Comparison of ENCODE assay signal across 8 cellular contexts in genomic region chr9:35603986-35604577, GRCh38. TPM values are rescaled to one million over a fixed set of nuclear protein-coding genes. Genes with fewer than 3 reads are reported as not detected.
DNase-seq lines count a peak whose midpoint lies in the region; ATAC-seq and TF ChIP-seq lines count a peak whose summit lies in the region.

No MANE protein-coding gene starts in this region.

- DNase-seq in NCI-H128 (lab: John Stamatoyannopoulos, UW; ENCODE audit: unreplicated experiment) (peak; percentile 99), adipocyte (ENCODE audit: low read depth) (peak; percentile 100), cardiac muscle cell (ENCODE audit: low read depth in 1 of 2, low spot score in 1 of 2) (peak; percentile 100), transverse colon (peak; percentile 100)

- TF ChIP-seq POLR2A in transverse colon (IDR thresholded peaks at IDR 0.05) = peak; percentile 63

- H3K27me3 ChIP-seq in SU-DHL-6 (ENCODE audit: low read length) = no peaks in the 10 kb centered on the region
- no peaks in the 10 kb centered on the region for H3K27me3 ChIP-seq in adipocyte (replicated peaks; ENCODE audit: control insufficient read depth, insufficient read depth, low read length)
- no peaks in the 10 kb centered on the region for H3K27me3 ChIP-seq in cardiac muscle cell
- H3K27me3 ChIP-seq in parathyroid adenoma (ENCODE audit: control insufficient read depth, insufficient read depth, low read length) = no peaks in the 10 kb centered on the region
- no peaks in the 10 kb centered on the region for H3K27me3 ChIP-seq in transverse colon

- TF ChIP-seq CTCF in GM12873 (IDR thresholded peaks at IDR 0.05; ENCODE audit: insufficient read depth, low read depth, low read length, missing control alignments) (peak; percentile 85), SU-DHL-6 (IDR thresholded peaks at IDR 0.05; ENCODE audit: insufficient read depth, low read length, poor library complexity, severe bottlenecking) (peak; percentile 99), cardiac muscle cell (IDR thresholded peaks at IDR 0.05; ENCODE audit: low read depth, low read length) (peak; percentile 91), parathyroid adenoma (IDR thresholded peaks at IDR 0.05) (peak; percentile 85), transverse colon (IDR thresholded peaks at IDR 0.05) (peak; percentile 89 to 100 (median 93))

- H3K4me1 ChIP-seq in adipocyte (ENCODE audit: control insufficient read depth, insufficient read depth, low read length) = peaks cover 32% of the 10 kb centered on the region
- H3K4me1 ChIP-seq in cardiac muscle cell (ENCODE audit: low read depth) = peaks cover 3% of the 10 kb centered on the region
- no peaks in the 10 kb centered on the region for H3K4me1 ChIP-seq in parathyroid adenoma
- H3K4me1 ChIP-seq in transverse colon = peaks cover 11 to 28% (median 25%) of the 10 kb centered on the region in 4 donors

- H2AFZ ChIP-seq in SU-DHL-6 (ENCODE audit: low read depth, low read length, severe bottlenecking) = peak overlapping the region; percentile 69
- peak overlapping the region; percentile 88 for H2AFZ ChIP-seq in parathyroid adenoma

- in situ Hi-C loops in transverse colon (cut with MboI; ENCODE audit: low pct_ligation_motif_present in 1 of 4, low pct_unique_long_range_greater_than_20kb in 1 of 4, low sequenced_read_pairs in 3 of 4) = no loop called here

- H3K9me3 ChIP-seq in SU-DHL-6 (ENCODE audit: insufficient read depth, low read length) (no peaks in the 10 kb centered on the region), adipocyte (ENCODE audit: control insufficient read depth, low read length) (no peaks in the 10 kb centered on the region), cardiac muscle cell (ENCODE audit: low read depth) (no peaks in the 10 kb centered on the region), parathyroid adenoma (ENCODE audit: control insufficient read depth, low read length) (no peaks in the 10 kb centered on the region), transverse colon (no peaks in the 10 kb centered on the region)

- H3F3A ChIP-seq in SU-DHL-6 (ENCODE audit: insufficient read depth) = peaks cover 6% of the 10 kb centered on the region; the same call in 1 of the 2 replicates

- H3K27ac ChIP-seq in SU-DHL-6 (ENCODE audit: low read depth, low read length) (peak overlapping the region; percentile 72), cardiac muscle cell (peak overlapping the region; percentile 81), parathyroid adenoma (peak overlapping the region; percentile 85), transverse colon (peak overlapping the region; percentile 95 to 99 (median 98))

- no peaks in the 10 kb centered on the region for H3K9me2 ChIP-seq in SU-DHL-6 (replicated peaks; ENCODE audit: insufficient read depth, low read length)

- peak overlapping the region; percentile 70 for H3K4me2 ChIP-seq in SU-DHL-6 (ENCODE audit: low read depth, low read length, poor library complexity, severe bottlenecking)
- peak overlapping the region; percentile 99 for H3K4me2 ChIP-seq in parathyroid adenoma (ENCODE audit: low read length)

- intact Hi-C loops in transverse colon (cut with DNase I; ENCODE audit: low total_unique reads) = no loop called here

- peak overlapping the region; percentile 83 for H3K4me3 ChIP-seq in SU-DHL-6 (ENCODE audit: insufficient read depth, low read length, poor library complexity, severe bottlenecking)
- peak overlapping the region; percentile 83 for H3K4me3 ChIP-seq in adipocyte (ENCODE audit: low read length)
- peak overlapping the region; percentile 66 for H3K4me3 ChIP-seq in cardiac muscle cell
- H3K4me3 ChIP-seq in parathyroid adenoma (ENCODE audit: low read depth, low read length) = peak overlapping the region; percentile 93
- H3K4me3 ChIP-seq in transverse colon = peak overlapping the region; percentile 72 to 98 (median 82)

- 0% methylated on average over 41 of the region's 41 CpGs; no CpG with 5 or more reads in 1 of the 2 donors for WGBS in transverse colon (ENCODE audit: low coverage in 1 of 2), 2 donors

- H3K9ac ChIP-seq in SU-DHL-6 (ENCODE audit: low read length) (peak overlapping the region; percentile 62), adipocyte (ENCODE audit: low read length) (peak overlapping the region; percentile 89), parathyroid adenoma (no peak overlapping the region)

- H3K36me3 ChIP-seq in SU-DHL-6 (ENCODE audit: low read length) (no peaks in the 10 kb centered on the region), adipocyte (ENCODE audit: control insufficient read depth, insufficient read depth, low read length, severe bottlenecking) (peaks cover 20% of the 10 kb centered on the region), cardiac muscle cell (peaks cover 10% of the 10 kb centered on the region), parathyroid adenoma (ENCODE audit: control insufficient read depth, insufficient read depth, low read length) (no peaks in the 10 kb centered on the region), transverse colon (peaks cover 0 to 13% (median 6%) of the 10 kb centered on the region in 4 donors)

- no peak for TF ChIP-seq EP300 in transverse colon (IDR thresholded peaks at IDR 0.05; ENCODE audit: low read depth)

- ATAC-seq in HG02759 (IDR thresholded peaks at IDR 0.05; ENCODE audit: unreplicated experiment) = peak; percentile 85

- no peaks in the 10 kb centered on the region for H4K20me1 ChIP-seq in SU-DHL-6 (ENCODE audit: low read depth, low read length)

- H3K79me2 ChIP-seq in SU-DHL-6 (ENCODE audit: insufficient read depth, low read length) (peaks cover 13% of the 10 kb centered on the region), parathyroid adenoma (no peaks in the 10 kb centered on the region)

RNA-seq across cellular contexts. Expression of gene TESK1, which starts 1.0 kb away (rescaled TPM):
- 32.4 and 42.5 TPM in 2 replicates for total RNA-seq in cardiac muscle cell
- 30.3 and 30.8 TPM in 2 replicates for polyA plus RNA-seq in cardiac muscle cell
- 10 to 100 TPM; 11.9 to 69.2 (median 45.8) TPM for total RNA-seq in transverse colon

RNA-seq across cellular contexts. Expression of gene CD72, which starts 14.1 kb away (rescaled TPM):
- total RNA-seq in cardiac muscle cell (1.4 and 5.1 TPM in 2 replicates), transverse colon (10 to 100 TPM in 2 of 4 donors, 1 to 10 TPM in 2; 3.0 to 21.9 (median 10.9) TPM)
- polyA plus RNA-seq in cardiac muscle cell = 2.3 and 12.3 TPM in 2 replicates

RNA-seq across cellular contexts. Expression of gene SIT1, which starts 46.6 kb away (rescaled TPM):
- total RNA-seq in cardiac muscle cell (not detected in 2 replicates), transverse colon (1 to 10 TPM in 3 of 4 donors, not detected in 1; 1.2 to 6.7 (median 3.8) TPM)
- polyA plus RNA-seq in cardiac muscle cell = 0.21 and 0.46 TPM in 2 replicates

RNA-seq across cellular contexts. Expression of gene RMRP, which starts 53.7 kb away (rescaled TPM):
- 6,299 and 17,487 TPM in 2 replicates for total RNA-seq in cardiac muscle cell
- not detected in 2 replicates for polyA plus RNA-seq in cardiac muscle cell
- 1,000 to 10,000 TPM; 1,115 to 7,222 (median 2,718) TPM for total RNA-seq in transverse colon

RNA-seq across cellular contexts. Expression of gene CCDC107, which starts 54.0 kb away (rescaled TPM):
- total RNA-seq in cardiac muscle cell = 26.5 and 29.3 TPM in 2 replicates
- polyA plus RNA-seq in cardiac muscle cell = 68.5 and 75.1 TPM in 2 replicates
- total RNA-seq in transverse colon = 10 to 100 TPM; 32.0 to 50.1 (median 37.2) TPM

Comparison
In these comparisons a context has a peak if more than half of its experiments do, and no peak if none do; other contexts are left out.
1. Peak in every context shown above with its lines: DNase-seq, ATAC-seq, H3K4me3 ChIP-seq and H3K27ac ChIP-seq.